ENCODE assay signal across 1 cellular context in genomic region chr1:51535006-51535592, GRCh38.
A peak's percentile ranks its signal among the peaks of the same experiment; 100 is the strongest.
TF ChIP-seq lines count a peak whose summit lies in the region.

No MANE protein-coding gene starts in this region.

TF ChIP-seq in GM12878, 131 proteins besides CTCF, POLR2A, EP300 and RAD21 (continued from another document):
- TF ChIP-seq CUX1 (IDR thresholded peaks at IDR 0.05; ENCODE audit: insufficient replicate concordance, low read depth, low read length), result no peak
- TF ChIP-seq YY1 (IDR thresholded peaks at IDR 0.05; ENCODE audit: low read depth, low read length), result peak; percentile 58; the same call in 1 of the 2 replicates
- TF ChIP-seq ZBTB11 (CRISPR knock-in tag; IDR thresholded peaks at IDR 0.05), result no peak
- no peak for TF ChIP-seq POU2F2 (IDR thresholded peaks at IDR 0.05; ENCODE audit: borderline replicate concordance, low read depth, low read length)
- TF ChIP-seq EGR1 (IDR thresholded peaks at IDR 0.05; ENCODE audit: borderline replicate concordance in 1 of 2, low read depth in 2 of 2, low read length in 2 of 2), result no peak
- no peak for TF ChIP-seq PBX3 (IDR thresholded peaks at IDR 0.05; ENCODE audit: insufficient replicate concordance, low read depth, low read length)
- no peak for TF ChIP-seq ASH2L (IDR thresholded peaks at IDR 0.05; ENCODE audit: borderline replicate concordance, low read depth)
- TF ChIP-seq STAT3 (IDR thresholded peaks at IDR 0.05; ENCODE audit: low read depth, low read length), result no peak
- peak; percentile 41 to 58; a peak in 2 of 4 replicates for TF ChIP-seq BHLHE40 (IDR thresholded peaks at IDR 0.05; ENCODE audit: borderline replicate concordance in 1 of 2, low read depth in 2 of 2, low read length in 1 of 2)
- no peak for TF ChIP-seq BCL11A (IDR thresholded peaks at IDR 0.05; ENCODE audit: low read depth, low read length)
- TF ChIP-seq E2F8 (IDR thresholded peaks at IDR 0.05; ENCODE audit: low read depth, partially characterized antibody), result no peak
- no peak for TF ChIP-seq SMAD1 (IDR thresholded peaks at IDR 0.05; ENCODE audit: low read depth, partially characterized antibody)
- 0 out of 2 replicates have a peak, but pooled peaks have one; percentile 18 for TF ChIP-seq ZBED1 (IDR thresholded peaks at IDR 0.05; ENCODE audit: borderline replicate concordance)
- no peak for TF ChIP-seq MTA2 (IDR thresholded peaks at IDR 0.05; ENCODE audit: low read depth)
- peak; percentile 91 for TF ChIP-seq SMC3 (IDR thresholded peaks at IDR 0.05; ENCODE audit: borderline replicate concordance, low read length)
- no peak for TF ChIP-seq SREBF2 (IDR thresholded peaks at IDR 0.05; ENCODE audit: low read length)
- TF ChIP-seq CREM (IDR thresholded peaks at IDR 0.05; ENCODE audit: low read depth), result no peak
- TF ChIP-seq ATF3 (IDR thresholded peaks at IDR 0.05; ENCODE audit: borderline replicate concordance, extremely low read depth, low read depth, low read length), result no peak
- TF ChIP-seq IRF5 (IDR thresholded peaks at IDR 0.05; ENCODE audit: borderline replicate concordance), result no peak
- 0 out of 4 replicates have a peak, but pooled peaks have one; percentile 9 to 21 for TF ChIP-seq IKZF2 (IDR thresholded peaks at IDR 0.05)
- no peak for TF ChIP-seq REST (IDR thresholded peaks at IDR 0.05; ENCODE audit: low read depth, low read length)
- no peak for TF ChIP-seq FOS (IDR thresholded peaks at IDR 0.05; ENCODE audit: borderline replicate concordance, extremely low read depth, insufficient read length)
